8 cellular contexts compared by ENCODE assay signal in genomic region chr12:75526655-75527511, GRCh38. TPM values are rescaled to one million over a fixed set of nuclear protein-coding genes. Genes with fewer than 3 reads are reported as not detected.
DNase-seq lines count a peak whose midpoint lies in the region; ATAC-seq lines count a peak whose summit lies in the region.

No MANE protein-coding gene starts in this region.

- CTCF ChIA-PET in naive thymus-derived CD4-positive, alpha-beta T cell (lab: Charles Lee), result interaction anchor here (0.8 to 2.1 kb wide), 11 partner anchors 13 to 1060 kb away, joined by 3 to 10 read pairs (median 6); partner anchors contain the start of genes GLIPR1L2 and KRR1

- POLR2A ChIA-PET in naive thymus-derived CD4-positive, alpha-beta T cell (lab: Charles Lee), result no interaction called here

- intact Hi-C loops in naive thymus-derived CD4-positive, alpha-beta T cell (cut with micrococcal nuclease), result loop anchor here (1.0 to 10.0 kb wide), 6 partner anchors 288 to 1060 kb away; no protein-coding TSS in a partner anchor

- DNase-seq in NCI-H1092 treated with DMSO at 0.1 percent for 48 hours (lab: John Stamatoyannopoulos, UW) (peak; percentile 38), SK-N-DZ (ENCODE audit: low spot score) (peak; percentile 68), epidermal melanocyte (ENCODE audit: insufficient read length, low spot score) (peak; percentile 61), GDM1 (lab: John Stamatoyannopoulos, UW) (no peak)
- peak in 6 of 9 donors; percentile 10 to 26 (median 18) for DNase-seq in naive thymus-derived CD4-positive, alpha-beta T cell

- H3K36me3 Mint-ChIP-seq in naive thymus-derived CD4-positive, alpha-beta T cell, result peaks cover 0 to 6% (median 0%) of the 10 kb centered on the region in 5 donors

- no peak overlapping the region for H3K4me3 Mint-ChIP-seq in naive thymus-derived CD4-positive, alpha-beta T cell

- H3K4me1 Mint-ChIP-seq in naive thymus-derived CD4-positive, alpha-beta T cell, result peaks cover 0 to 7% (median 2%) of the 10 kb centered on the region in 7 donors

- H3K27me3 Mint-ChIP-seq in naive thymus-derived CD4-positive, alpha-beta T cell, result peaks cover 32 to 40% (median 38%) of the 10 kb centered on the region in 5 donors

- H4K20me1 ChIP-seq in BLaER1 treated with 17β-estradiol and CSF1 and Interleukin-3, amounts not matched to agents 10 nM and 100 nM, result no peaks in the 10 kb centered on the region

- peak overlapping the region in 1 of 9 donors; percentile 21 for H3K27ac Mint-ChIP-seq in naive thymus-derived CD4-positive, alpha-beta T cell

- H3K4me3 ChIP-seq in BLaER1 treated with 17β-estradiol and CSF1 and Interleukin-3, amounts not matched to agents 10 nM and 100 nM, result no peak overlapping the region
- no peak overlapping the region for H3K4me3 ChIP-seq in naive thymus-derived CD4-positive, alpha-beta T cell (ENCODE audit: low read length)

- peak overlapping the region; percentile 13 to 61 (median 34); a peak in 17 of 22 replicates for H3K4me2 ChIP-seq in BLaER1 treated with 17β-estradiol and CSF1 and Interleukin-3, amounts not matched to agents 10 nM and 100 nM

- no peak overlapping the region for H3K27ac ChIP-seq in BLaER1 treated with 17β-estradiol and CSF1 and Interleukin-3, amounts not matched to agents 10 nM and 100 nM
- H3K27ac ChIP-seq in naive thymus-derived CD4-positive, alpha-beta T cell (ENCODE audit: low read depth, low read length), result no peak overlapping the region

- H3K9ac ChIP-seq in BLaER1 treated with 17β-estradiol and CSF1 and Interleukin-3, amounts not matched to agents 10 nM and 100 nM, result no peak overlapping the region; a peak in 1 of 22 replicates

- ATAC-seq in GM18517 (IDR thresholded peaks at IDR 0.05; ENCODE audit: unreplicated experiment), result peak; percentile 95
- peak; percentile 99 for ATAC-seq in HG02852 (IDR thresholded peaks at IDR 0.05; ENCODE audit: unreplicated experiment)
- peak; percentile 53 for ATAC-seq in naive thymus-derived CD4-positive, alpha-beta T cell

- peaks cover 0 to 6% (median 0%) of the 10 kb centered on the region in 11 donors for H3K9me3 Mint-ChIP-seq in naive thymus-derived CD4-positive, alpha-beta T cell

- H3K9me3 ChIP-seq in BLaER1 treated with 17β-estradiol and CSF1 and Interleukin-3, amounts not matched to agents 10 nM and 100 nM (replicated peaks in 1 of 11), result no peaks in the 10 kb centered on the region; a peak in 2 of 22 replicates
- H3K9me3 ChIP-seq in naive thymus-derived CD4-positive, alpha-beta T cell (ENCODE audit: control insufficient read depth in 2 of 3, low read length in 3 of 3), result no peaks in the 10 kb centered on the region

- no peaks in the 10 kb centered on the region for H3K36me3 ChIP-seq in BLaER1 treated with 17β-estradiol and CSF1 and Interleukin-3, amounts not matched to agents 10 nM and 100 nM
- H3K36me3 ChIP-seq in naive thymus-derived CD4-positive, alpha-beta T cell (ENCODE audit: control insufficient read depth in 2 of 3, insufficient read depth in 3 of 3, low read length in 3 of 3), result no peaks in the 10 kb centered on the region

- H3K27me3 ChIP-seq in BLaER1 treated with 17β-estradiol and CSF1 and Interleukin-3, amounts not matched to agents 10 nM and 100 nM, result no peaks in the 10 kb centered on the region
- H3K27me3 ChIP-seq in naive thymus-derived CD4-positive, alpha-beta T cell (ENCODE audit: control insufficient read depth in 2 of 2, insufficient read depth in 2 of 2, low read length in 2 of 2), result no peaks in the 10 kb centered on the region

- peaks cover 5 to 37% (median 26%) of the 10 kb centered on the region in 10 experiments; a peak in 18 of 20 replicates for H3K4me1 ChIP-seq in BLaER1 treated with 17β-estradiol and CSF1 and Interleukin-3, amounts not matched to agents 10 nM and 100 nM
- H3K4me1 ChIP-seq in naive thymus-derived CD4-positive, alpha-beta T cell (ENCODE audit: control insufficient read depth in 2 of 2, insufficient read depth in 2 of 2, low read length in 2 of 2), result no peaks in the 10 kb centered on the region

RNA-seq across cellular contexts. Expression of gene KRR1, which starts 15.5 kb away (rescaled TPM):
- polyA plus RNA-seq in SK-N-DZ (2014; cell fraction: cytosol; rRNA removed), result 21.3 and 29.5 TPM in 2 replicates
- 40.5 and 53.1 TPM in 2 replicates for polyA plus RNA-seq in SK-N-DZ (2014; cell fraction: nucleus; rRNA removed)
- 100 to 1,000 TPM in 1 of 5 experiments, 10 to 100 TPM in 4; 69.3 to 120 (median 74.3) TPM for total RNA-seq in naive thymus-derived CD4-positive, alpha-beta T cell
- polyA plus RNA-seq in naive thymus-derived CD4-positive, alpha-beta T cell, result 10 to 100 TPM; 64.0 to 67.2 TPM

RNA-seq across cellular contexts. Expression of gene GLIPR1, which starts 46.3 kb away (rescaled TPM):
- polyA plus RNA-seq in SK-N-DZ (2014; cell fraction: cytosol; rRNA removed), result 0.10 and 0.13 TPM in 2 replicates
- not detected in 2 replicates for polyA plus RNA-seq in SK-N-DZ (2014; cell fraction: nucleus; rRNA removed)
- total RNA-seq in naive thymus-derived CD4-positive, alpha-beta T cell, result 100 to 1,000 TPM in 1 of 5 experiments, 10 to 100 TPM in 4; 28.2 to 132 (median 48.7) TPM
- 10 to 100 TPM; 49.1 to 56.0 TPM for polyA plus RNA-seq in naive thymus-derived CD4-positive, alpha-beta T cell
